In genomic region chr3:152283492-152284381, GRCh38 we compare ENCODE assay signal across 10 cellular contexts. TPM values are rescaled to one million over a fixed set of nuclear protein-coding genes. Genes with fewer than 3 reads are reported as not detected.
A peak's percentile ranks its signal among the peaks of the same experiment; 100 is the strongest.
DNase-seq lines count a peak whose midpoint lies in the region; ATAC-seq and TF ChIP-seq lines count a peak whose summit lies in the region.
"Had no signal": no experiment of that assay in that cellular context is flagged by ENCODE, and none has a peak within 500 bp of the region (broad histone marks: within the 10 kb centered on the region; RNA-seq: fewer than 3 reads in every experiment).

No MANE protein-coding gene starts in this region.

- H3K27ac Mint-ChIP-seq in activated T-cell treated with anti-CD3 and anti-CD28 coated beads, Interleukin-2, amount 50 U/mL, for 72 hours, result peak overlapping the region; percentile 28

- 92 to 93% methylated on average over 2 of the region's 2 CpGs for WGBS in heart right ventricle, 2 donors
- 85% methylated on average over 2 of the region's 2 CpGs for WGBS in suprapubic skin

- H3K9me3 ChIP-seq in OCI-LY1 (ENCODE audit: low read length) (no peaks in the 10 kb centered on the region), heart right ventricle (no peaks in the 10 kb centered on the region), suprapubic skin (no peaks in the 10 kb centered on the region)

- TF ChIP-seq CTCF in OCI-LY1 (IDR thresholded peaks at IDR 0.05; ENCODE audit: low read length), result no peak
- TF ChIP-seq CTCF in heart right ventricle (IDR thresholded peaks at IDR 0.05), result no peak
- TF ChIP-seq CTCF in suprapubic skin (IDR thresholded peaks at IDR 0.05), result no peak

- no peak overlapping the region for H2AFZ ChIP-seq in OCI-LY1 (ENCODE audit: low read length)

- peaks cover 0 to 1% of the 10 kb centered on the region in 2 donors for H3K36me3 Mint-ChIP-seq in activated T-cell treated with anti-CD3 and anti-CD28 coated beads, Interleukin-2, amount 50 U/mL, for 72 hours (ENCODE audit: insufficient read depth in 2 of 2)

- no peaks in the 10 kb centered on the region for H3K9me3 Mint-ChIP-seq in activated T-cell treated with anti-CD3 and anti-CD28 coated beads, Interleukin-2, amount 50 U/mL, for 72 hours

- H3K4me1 ChIP-seq in OCI-LY1 (ENCODE audit: insufficient read depth, low read length, severe bottlenecking), result peaks cover 95% of the 10 kb centered on the region
- peaks cover 0 to 96% (median 88%) of the 10 kb centered on the region in 9 donors for H3K4me1 ChIP-seq in heart right ventricle
- peaks cover 94% of the 10 kb centered on the region for H3K4me1 ChIP-seq in suprapubic skin

- peak overlapping the region; percentile 72 to 93 for H3K4me3 Mint-ChIP-seq in activated T-cell treated with anti-CD3 and anti-CD28 coated beads, Interleukin-2, amount 50 U/mL, for 72 hours

- H3K4me3 ChIP-seq in OCI-LY1 (ENCODE audit: low read depth, low read length, poor library complexity, severe bottlenecking), result no peak overlapping the region
- no peak overlapping the region for H3K4me3 ChIP-seq in heart right ventricle
- no peak overlapping the region for H3K4me3 ChIP-seq in suprapubic skin
- no peak overlapping the region for H3K4me3 ChIP-seq in H7 (ENCODE audit: insufficient read depth, low read depth, low read length)

- no peak for TF ChIP-seq POLR2A in suprapubic skin (IDR thresholded peaks at IDR 0.05)

- no peaks in the 10 kb centered on the region for H3K27me3 Mint-ChIP-seq in activated T-cell treated with anti-CD3 and anti-CD28 coated beads, Interleukin-2, amount 50 U/mL, for 72 hours (ENCODE audit: low read depth)

- H4K20me1 ChIP-seq in OCI-LY1 (ENCODE audit: insufficient read depth, low read length), result peaks cover 9% of the 10 kb centered on the region; the same call in 1 of the 2 replicates

- H3K4me1 Mint-ChIP-seq in activated T-cell treated with anti-CD3 and anti-CD28 coated beads, Interleukin-2, amount 50 U/mL, for 72 hours (ENCODE audit: low read depth), result peaks cover 90% of the 10 kb centered on the region

- H3F3A ChIP-seq in OCI-LY1 (ENCODE audit: insufficient read depth, low read length), result 0 out of 2 replicates have a peak, but pooled peaks cover 4% of the 10 kb centered on the region

- H3K36me3 ChIP-seq in OCI-LY1 (ENCODE audit: insufficient read depth, low read length), result peaks cover 26% of the 10 kb centered on the region; the same call in 1 of the 2 replicates
- H3K36me3 ChIP-seq in heart right ventricle, result peaks cover 0 to 4% (median 0%) of the 10 kb centered on the region in 9 donors
- no peaks in the 10 kb centered on the region for H3K36me3 ChIP-seq in suprapubic skin
- no peaks in the 10 kb centered on the region for H3K36me3 ChIP-seq in H7 (replicated peaks; ENCODE audit: control insufficient read depth, insufficient read depth, low read length)

- no peak for TF ChIP-seq EP300 in suprapubic skin (IDR thresholded peaks at IDR 0.05)

- DNase-seq in activated T-cell treated with anti-CD3 and anti-CD28 coated beads, Interleukin-2, amount 50 U/mL, for 72 hours, result no peak
- DNase-seq in activated T-cell treated with anti-CD3 and anti-CD28 coated beads for 4 hours (no peak), heart right ventricle (no peak), suprapubic skin (ENCODE audit: low spot score in 2 of 2) (no peak), H7 (no peak), amniotic stem cell (lab: John Stamatoyannopoulos, UW) (no peak)
- DNase-seq: C1 segment of cervical spinal cord, NCI-H82 had no signal

- H3K4me2 ChIP-seq in OCI-LY1 (ENCODE audit: low read length), result peak overlapping the region; percentile 50

- no peak for ATAC-seq in activated T-cell treated with anti-CD3 and anti-CD28 coated beads, Interleukin-2, amount 50 U/mL, for 72 hours (replicated peaks in 1 of 2)
- ATAC-seq in heart right ventricle, result peak in 1 of 8 donors; percentile 24
- no peak for ATAC-seq in activated CD4-positive, CD25-positive, alpha-beta regulatory T cell treated with anti-CD3 and anti-CD28 coated beads, Interleukin-2, amount 50 U/mL, for 24 hours

- peak overlapping the region; percentile 42 for H3K27ac ChIP-seq in OCI-LY1 (ENCODE audit: low read depth, low read length, poor library complexity, severe bottlenecking)
- H3K27ac ChIP-seq in heart right ventricle, result peak overlapping the region in 9 of 10 donors; percentile 48 to 77 (median 66)
- H3K27ac ChIP-seq in suprapubic skin, result peak overlapping the region; percentile 60

- no peaks in the 10 kb centered on the region for H3K9me2 ChIP-seq in OCI-LY1 (ENCODE audit: low read depth, low read length)

- intact Hi-C loops in heart right ventricle (cut with DNase I), result loop anchor here in 1 of 10 donors (5.0 kb wide), 1 partner anchor 49 kb away; no protein-coding TSS in a partner anchor

- peaks cover 97% of the 10 kb centered on the region for H3K79me2 ChIP-seq in OCI-LY1 (ENCODE audit: insufficient read depth, low read length)

- H3K27me3 ChIP-seq in OCI-LY1 (ENCODE audit: insufficient read depth, low read length), result no peaks in the 10 kb centered on the region
- no peaks in the 10 kb centered on the region for H3K27me3 ChIP-seq in heart right ventricle
- no peaks in the 10 kb centered on the region for H3K27me3 ChIP-seq in suprapubic skin
- H3K27me3 ChIP-seq in H7 (ENCODE audit: control insufficient read depth, insufficient read depth, low read length), result no peaks in the 10 kb centered on the region

- no peak overlapping the region for H3K9ac ChIP-seq in OCI-LY1 (ENCODE audit: low read length)

RNA-seq across cellular contexts. Expression of gene MBNL1, which starts 15.0 kb away (rescaled TPM):
- 100 to 1,000 TPM; 299 to 323 TPM for total RNA-seq in activated T-cell treated with anti-CD3 and anti-CD28 coated beads, Interleukin-2, amount 50 U/mL, for 72 hours
- 100 to 1,000 TPM; 173 to 236 (median 190) TPM for total RNA-seq in heart right ventricle
- 10 to 100 TPM; 33.1 to 55.9 TPM for polyA plus RNA-seq in heart right ventricle
- total RNA-seq in suprapubic skin, result 100 to 1,000 TPM; 258 to 478 (median 320) TPM
- total RNA-seq in H7 (2014; rRNA removed; shearing (Covaris generic)), result 11.1 and 25.3 TPM in 2 replicates
